8 cellular contexts compared by ENCODE assay signal in the genomic region with DNA sequence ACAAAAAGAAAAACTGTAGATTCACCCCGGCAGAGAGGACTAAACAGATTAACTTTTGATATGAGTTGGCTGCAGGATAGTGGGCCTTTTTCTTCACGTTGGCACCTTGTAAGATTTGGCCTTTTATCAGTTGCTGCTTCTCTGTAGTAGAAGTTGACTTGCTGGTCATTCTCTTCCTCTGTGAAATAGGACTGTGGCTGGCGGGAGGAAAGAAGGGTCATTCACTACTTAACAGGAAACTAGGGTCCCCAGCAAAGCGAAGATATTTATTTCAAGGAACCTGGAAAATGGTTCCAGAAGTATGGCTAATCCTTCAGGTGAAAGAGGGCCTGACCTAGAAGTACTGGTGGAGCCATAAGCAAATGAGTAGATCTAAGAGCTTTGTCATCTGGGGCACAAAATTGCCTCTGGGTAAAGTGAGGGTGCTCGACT.
DNase-seq lines count a peak whose midpoint lies in the region; ATAC-seq and TF ChIP-seq lines count a peak whose summit lies in the region.

No MANE protein-coding gene starts in this region.

- H3K27me3 ChIP-seq in ACC112 (ENCODE audit: insufficient read depth, low read length) (no peaks in the 10 kb centered on the region), brain microvascular endothelial cell (replicated peaks) (no peaks in the 10 kb centered on the region), mucosa of rectum (ENCODE audit: control insufficient read depth in 2 of 2, insufficient read depth in 2 of 2, low read length in 2 of 2) (no peaks in the 10 kb centered on the region)

- DNase-seq in brain microvascular endothelial cell (no peak), hypothalamus (lab: John Stamatoyannopoulos, UW) (no peak), Kasumi-1 (lab: John Stamatoyannopoulos, UW) (no peak)
- no peak for DNase-seq in activated CD4-positive, alpha-beta T cell treated with anti-CD3 and anti-CD28 coated beads, Interleukin-2, amount 50 U/mL, for 4 hours

- H3K4me1 ChIP-seq in ACC112 (ENCODE audit: control insufficient read depth, insufficient read depth, low read length, unreplicated experiment) (peaks cover 4% of the 10 kb centered on the region), mucosa of rectum (ENCODE audit: control insufficient read depth in 2 of 2, insufficient read depth in 2 of 2, low read length in 2 of 2) (peaks cover 0 to 4% of the 10 kb centered on the region in 2 donors)

- H3K27ac ChIP-seq in ACC112 (ENCODE audit: low read depth, low read length), result peak overlapping the region; percentile 25
- peak overlapping the region; percentile 57 for H3K27ac ChIP-seq in brain microvascular endothelial cell
- peak overlapping the region; percentile 94 to 96 for H3K27ac ChIP-seq in mucosa of rectum (ENCODE audit: low read depth in 2 of 2, low read length in 2 of 2)

- H3K9me3 ChIP-seq in mucosa of rectum (ENCODE audit: control insufficient read depth in 2 of 2, low read length in 2 of 2), result no peaks in the 10 kb centered on the region

- ATAC-seq in HG03025 (IDR thresholded peaks at IDR 0.05; ENCODE audit: low FRiP score, unreplicated experiment) (peak; percentile 1), GM21515 (IDR thresholded peaks at IDR 0.05; ENCODE audit: unreplicated experiment) (no peak)

- H3K9ac ChIP-seq in mucosa of rectum (ENCODE audit: low read depth in 1 of 2, low read length in 2 of 2), result peak overlapping the region; percentile 60 to 99

- H3K36me3 ChIP-seq in ACC112 (ENCODE audit: insufficient read depth, low read length), result peaks cover 25% of the 10 kb centered on the region
- H3K36me3 ChIP-seq in brain microvascular endothelial cell (replicated peaks), result peaks cover 30% of the 10 kb centered on the region
- H3K36me3 ChIP-seq in mucosa of rectum (ENCODE audit: control insufficient read depth in 2 of 2, insufficient read depth in 2 of 2, low read length in 2 of 2), result peaks cover 26 to 29% of the 10 kb centered on the region in 2 donors

- no peak for TF ChIP-seq CTCF in brain microvascular endothelial cell (IDR thresholded peaks at IDR 0.05; ENCODE audit: low read depth, low read length, missing control alignments)

- peaks cover 41% of the 10 kb centered on the region for H3K79me2 ChIP-seq in ACC112 (ENCODE audit: control insufficient read depth, insufficient read depth, low read length, unreplicated experiment)

- peak overlapping the region; percentile 92 for H3K4me3 ChIP-seq in ACC112 (ENCODE audit: low read depth, low read length)
- peak overlapping the region; percentile 94 for H3K4me3 ChIP-seq in brain microvascular endothelial cell (ENCODE audit: low read depth, low read length)
- peak overlapping the region; percentile 90 to 96 for H3K4me3 ChIP-seq in mucosa of rectum (ENCODE audit: low read length in 2 of 2)

- H2AFZ ChIP-seq in ACC112 (ENCODE audit: low read length, unreplicated experiment), result peak overlapping the region; percentile 100

- in situ Hi-C loops in brain microvascular endothelial cell (cut with HindIII; ENCODE audit: low pct_ligation_motif_present, low sequenced_read_pairs), result no loop called here

Comparison
In these comparisons a context has a peak if more than half of its experiments do, and no peak if none do; other contexts are left out.
1. H3K27ac ChIP-seq: peak in every context shown above with its lines; median percentile 95 in mucosa of rectum; 57 in brain microvascular endothelial cell; 25 in ACC112.